Comparison of ENCODE assay signal across 2 cellular contexts in genomic region chr12:63362801-63363200, GRCh38.
TF ChIP-seq lines count a peak whose summit lies in the region.

No MANE protein-coding gene starts in this region.

TF ChIP-seq in HepG2, 621 proteins besides CTCF, POLR2A, EP300 and RAD21 (continued from another document):
- no peak for TF ChIP-seq ZBTB49 (CRISPR knock-in tag; IDR thresholded peaks at IDR 0.05; ENCODE audit: borderline replicate concordance)
- no peak for TF ChIP-seq ZSCAN9 (CRISPR knock-in tag; IDR thresholded peaks at IDR 0.05; ENCODE audit: borderline replicate concordance)
- no peak for TF ChIP-seq FOXO1 (CRISPR knock-in tag; IDR thresholded peaks at IDR 0.05)
- TF ChIP-seq, protein P1, sequence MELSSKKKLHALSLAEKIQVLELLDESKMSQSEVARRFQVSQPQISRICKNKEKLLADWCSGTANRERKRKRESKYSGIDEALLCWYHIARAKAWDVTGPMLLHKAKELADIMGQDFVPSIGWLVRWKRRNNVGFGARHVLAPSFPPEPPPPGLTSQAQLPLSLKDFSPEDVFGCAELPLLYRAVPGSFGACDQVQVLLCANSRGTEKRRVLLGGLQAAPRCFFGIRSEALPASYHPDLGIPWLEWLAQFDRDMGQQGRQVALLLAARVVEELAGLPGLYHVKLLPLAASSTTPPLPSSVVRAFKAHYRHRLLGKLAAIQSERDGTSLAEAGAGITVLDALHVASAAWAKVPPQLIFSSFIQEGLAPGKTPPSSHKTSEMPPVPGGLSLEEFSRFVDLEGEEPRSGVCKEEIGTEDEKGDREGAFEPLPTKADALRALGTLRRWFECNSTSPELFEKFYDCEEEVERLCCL (CRISPR knock-in tag; IDR thresholded peaks at IDR 0.05; ENCODE audit: borderline replicate concordance): no peak
- TF ChIP-seq DRAP1 (CRISPR knock-in tag; IDR thresholded peaks at IDR 0.05): no peak
- TF ChIP-seq, protein P2, sequence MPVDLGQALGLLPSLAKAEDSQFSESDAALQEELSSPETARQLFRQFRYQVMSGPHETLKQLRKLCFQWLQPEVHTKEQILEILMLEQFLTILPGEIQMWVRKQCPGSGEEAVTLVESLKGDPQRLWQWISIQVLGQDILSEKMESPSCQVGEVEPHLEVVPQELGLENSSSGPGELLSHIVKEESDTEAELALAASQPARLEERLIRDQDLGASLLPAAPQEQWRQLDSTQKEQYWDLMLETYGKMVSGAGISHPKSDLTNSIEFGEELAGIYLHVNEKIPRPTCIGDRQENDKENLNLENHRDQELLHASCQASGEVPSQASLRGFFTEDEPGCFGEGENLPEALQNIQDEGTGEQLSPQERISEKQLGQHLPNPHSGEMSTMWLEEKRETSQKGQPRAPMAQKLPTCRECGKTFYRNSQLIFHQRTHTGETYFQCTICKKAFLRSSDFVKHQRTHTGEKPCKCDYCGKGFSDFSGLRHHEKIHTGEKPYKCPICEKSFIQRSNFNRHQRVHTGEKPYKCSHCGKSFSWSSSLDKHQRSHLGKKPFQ (CRISPR knock-in tag; IDR thresholded peaks at IDR 0.05; ENCODE audit: insufficient replicate concordance): no peak
- TF ChIP-seq HES4 (CRISPR knock-in tag; IDR thresholded peaks at IDR 0.05; ENCODE audit: borderline replicate concordance): no peak
- no peak for TF ChIP-seq ZNF775 (CRISPR knock-in tag; IDR thresholded peaks at IDR 0.05; ENCODE audit: borderline replicate concordance)
- TF ChIP-seq ZNF747 (CRISPR knock-in tag; IDR thresholded peaks at IDR 0.05; ENCODE audit: borderline replicate concordance): no peak
- TF ChIP-seq SP1 (IDR thresholded peaks at IDR 0.05): no peak
- TF ChIP-seq SP1 (CRISPR knock-in tag; IDR thresholded peaks at IDR 0.05): no peak
- TF ChIP-seq YY1 (IDR thresholded peaks at IDR 0.05; ENCODE audit: insufficient read depth, insufficient replicate concordance, low read depth, low read length): no peak
- TF ChIP-seq MAZ (IDR thresholded peaks at IDR 0.05; ENCODE audit: borderline replicate concordance, low read depth, low read length): no peak
- TF ChIP-seq MAZ (CRISPR knock-in tag; IDR thresholded peaks at IDR 0.05; ENCODE audit: low read depth): no peak
- no peak for TF ChIP-seq ERF (CRISPR knock-in tag; IDR thresholded peaks at IDR 0.05)
- TF ChIP-seq FOXC1 (CRISPR knock-in tag; IDR thresholded peaks at IDR 0.05; ENCODE audit: borderline replicate concordance): no peak
- no peak for TF ChIP-seq POGZ (CRISPR knock-in tag; IDR thresholded peaks at IDR 0.05)

TF ChIP-seq in WTC11, 78 proteins besides CTCF, POLR2A, EP300 and RAD21:
- TF ChIP-seq, protein P3, sequence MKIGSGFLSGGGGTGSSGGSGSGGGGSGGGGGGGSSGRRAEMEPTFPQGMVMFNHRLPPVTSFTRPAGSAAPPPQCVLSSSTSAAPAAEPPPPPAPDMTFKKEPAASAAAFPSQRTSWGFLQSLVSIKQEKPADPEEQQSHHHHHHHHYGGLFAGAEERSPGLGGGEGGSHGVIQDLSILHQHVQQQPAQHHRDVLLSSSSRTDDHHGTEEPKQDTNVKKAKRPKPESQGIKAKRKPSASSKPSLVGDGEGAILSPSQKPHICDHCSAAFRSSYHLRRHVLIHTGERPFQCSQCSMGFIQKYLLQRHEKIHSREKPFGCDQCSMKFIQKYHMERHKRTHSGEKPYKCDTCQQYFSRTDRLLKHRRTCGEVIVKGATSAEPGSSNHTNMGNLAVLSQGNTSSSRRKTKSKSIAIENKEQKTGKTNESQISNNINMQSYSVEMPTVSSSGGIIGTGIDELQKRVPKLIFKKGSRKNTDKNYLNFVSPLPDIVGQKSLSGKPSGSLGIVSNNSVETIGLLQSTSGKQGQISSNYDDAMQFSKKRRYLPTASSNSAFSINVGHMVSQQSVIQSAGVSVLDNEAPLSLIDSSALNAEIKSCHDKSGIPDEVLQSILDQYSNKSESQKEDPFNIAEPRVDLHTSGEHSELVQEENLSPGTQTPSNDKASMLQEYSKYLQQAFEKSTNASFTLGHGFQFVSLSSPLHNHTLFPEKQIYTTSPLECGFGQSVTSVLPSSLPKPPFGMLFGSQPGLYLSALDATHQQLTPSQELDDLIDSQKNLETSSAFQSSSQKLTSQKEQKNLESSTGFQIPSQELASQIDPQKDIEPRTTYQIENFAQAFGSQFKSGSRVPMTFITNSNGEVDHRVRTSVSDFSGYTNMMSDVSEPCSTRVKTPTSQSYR (CRISPR knock-in tag; IDR thresholded peaks at IDR 0.05): no peak
- TF ChIP-seq ZNF396 (CRISPR knock-in tag; IDR thresholded peaks at IDR 0.05; ENCODE audit: borderline replicate concordance) (no peak), FOXK1 (CRISPR knock-in tag; IDR thresholded peaks at IDR 0.05) (no peak), ZNF232 (CRISPR knock-in tag; IDR thresholded peaks at IDR 0.05) (no peak), ETV6 (CRISPR knock-in tag; IDR thresholded peaks at IDR 0.05) (no peak), MXD4 (CRISPR knock-in tag; IDR thresholded peaks at IDR 0.05; ENCODE audit: borderline replicate concordance) (no peak), RELA (CRISPR knock-in tag; IDR thresholded peaks at IDR 0.05; ENCODE audit: borderline replicate concordance) (no peak), ZNF121 (CRISPR knock-in tag; IDR thresholded peaks at IDR 0.05) (no peak)
- TF ChIP-seq, protein P4, sequence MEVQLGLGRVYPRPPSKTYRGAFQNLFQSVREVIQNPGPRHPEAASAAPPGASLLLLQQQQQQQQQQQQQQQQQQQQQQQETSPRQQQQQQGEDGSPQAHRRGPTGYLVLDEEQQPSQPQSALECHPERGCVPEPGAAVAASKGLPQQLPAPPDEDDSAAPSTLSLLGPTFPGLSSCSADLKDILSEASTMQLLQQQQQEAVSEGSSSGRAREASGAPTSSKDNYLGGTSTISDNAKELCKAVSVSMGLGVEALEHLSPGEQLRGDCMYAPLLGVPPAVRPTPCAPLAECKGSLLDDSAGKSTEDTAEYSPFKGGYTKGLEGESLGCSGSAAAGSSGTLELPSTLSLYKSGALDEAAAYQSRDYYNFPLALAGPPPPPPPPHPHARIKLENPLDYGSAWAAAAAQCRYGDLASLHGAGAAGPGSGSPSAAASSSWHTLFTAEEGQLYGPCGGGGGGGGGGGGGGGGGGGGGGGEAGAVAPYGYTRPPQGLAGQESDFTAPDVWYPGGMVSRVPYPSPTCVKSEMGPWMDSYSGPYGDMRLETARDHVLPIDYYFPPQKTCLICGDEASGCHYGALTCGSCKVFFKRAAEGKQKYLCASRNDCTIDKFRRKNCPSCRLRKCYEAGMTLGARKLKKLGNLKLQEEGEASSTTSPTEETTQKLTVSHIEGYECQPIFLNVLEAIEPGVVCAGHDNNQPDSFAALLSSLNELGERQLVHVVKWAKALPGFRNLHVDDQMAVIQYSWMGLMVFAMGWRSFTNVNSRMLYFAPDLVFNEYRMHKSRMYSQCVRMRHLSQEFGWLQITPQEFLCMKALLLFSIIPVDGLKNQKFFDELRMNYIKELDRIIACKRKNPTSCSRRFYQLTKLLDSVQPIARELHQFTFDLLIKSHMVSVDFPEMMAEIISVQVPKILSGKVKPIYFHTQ (CRISPR knock-in tag; IDR thresholded peaks at IDR 0.05): no peak
- TF ChIP-seq, protein P5, sequence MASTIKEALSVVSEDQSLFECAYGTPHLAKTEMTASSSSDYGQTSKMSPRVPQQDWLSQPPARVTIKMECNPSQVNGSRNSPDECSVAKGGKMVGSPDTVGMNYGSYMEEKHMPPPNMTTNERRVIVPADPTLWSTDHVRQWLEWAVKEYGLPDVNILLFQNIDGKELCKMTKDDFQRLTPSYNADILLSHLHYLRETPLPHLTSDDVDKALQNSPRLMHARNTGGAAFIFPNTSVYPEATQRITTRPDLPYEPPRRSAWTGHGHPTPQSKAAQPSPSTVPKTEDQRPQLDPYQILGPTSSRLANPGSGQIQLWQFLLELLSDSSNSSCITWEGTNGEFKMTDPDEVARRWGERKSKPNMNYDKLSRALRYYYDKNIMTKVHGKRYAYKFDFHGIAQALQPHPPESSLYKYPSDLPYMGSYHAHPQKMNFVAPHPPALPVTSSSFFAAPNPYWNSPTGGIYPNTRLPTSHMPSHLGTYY (CRISPR knock-in tag; IDR thresholded peaks at IDR 0.05): no peak
- TF ChIP-seq, protein P6, sequence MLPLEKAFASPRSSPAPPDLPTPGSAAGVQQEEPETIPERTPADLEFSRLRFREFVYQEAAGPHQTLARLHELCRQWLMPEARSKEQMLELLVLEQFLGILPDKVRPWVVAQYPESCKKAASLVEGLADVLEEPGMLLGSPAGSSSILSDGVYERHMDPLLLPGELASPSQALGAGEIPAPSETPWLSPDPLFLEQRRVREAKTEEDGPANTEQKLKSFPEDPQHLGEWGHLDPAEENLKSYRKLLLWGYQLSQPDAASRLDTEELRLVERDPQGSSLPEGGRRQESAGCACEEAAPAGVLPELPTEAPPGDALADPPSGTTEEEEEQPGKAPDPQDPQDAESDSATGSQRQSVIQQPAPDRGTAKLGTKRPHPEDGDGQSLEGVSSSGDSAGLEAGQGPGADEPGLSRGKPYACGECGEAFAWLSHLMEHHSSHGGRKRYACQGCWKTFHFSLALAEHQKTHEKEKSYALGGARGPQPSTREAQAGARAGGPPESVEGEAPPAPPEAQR (CRISPR knock-in tag; IDR thresholded peaks at IDR 0.05): no peak
- TF ChIP-seq, protein P7, sequence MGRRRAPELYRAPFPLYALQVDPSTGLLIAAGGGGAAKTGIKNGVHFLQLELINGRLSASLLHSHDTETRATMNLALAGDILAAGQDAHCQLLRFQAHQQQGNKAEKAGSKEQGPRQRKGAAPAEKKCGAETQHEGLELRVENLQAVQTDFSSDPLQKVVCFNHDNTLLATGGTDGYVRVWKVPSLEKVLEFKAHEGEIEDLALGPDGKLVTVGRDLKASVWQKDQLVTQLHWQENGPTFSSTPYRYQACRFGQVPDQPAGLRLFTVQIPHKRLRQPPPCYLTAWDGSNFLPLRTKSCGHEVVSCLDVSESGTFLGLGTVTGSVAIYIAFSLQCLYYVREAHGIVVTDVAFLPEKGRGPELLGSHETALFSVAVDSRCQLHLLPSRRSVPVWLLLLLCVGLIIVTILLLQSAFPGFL (CRISPR knock-in tag; IDR thresholded peaks at IDR 0.05; ENCODE audit: borderline replicate concordance): no peak
- TF ChIP-seq, protein P8, sequence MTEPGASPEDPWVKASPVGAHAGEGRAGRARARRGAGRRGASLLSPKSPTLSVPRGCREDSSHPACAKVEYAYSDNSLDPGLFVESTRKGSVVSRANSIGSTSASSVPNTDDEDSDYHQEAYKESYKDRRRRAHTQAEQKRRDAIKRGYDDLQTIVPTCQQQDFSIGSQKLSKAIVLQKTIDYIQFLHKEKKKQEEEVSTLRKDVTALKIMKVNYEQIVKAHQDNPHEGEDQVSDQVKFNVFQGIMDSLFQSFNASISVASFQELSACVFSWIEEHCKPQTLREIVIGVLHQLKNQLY (CRISPR knock-in tag; IDR thresholded peaks at IDR 0.05): no peak
